Comparison of ENCODE assay signal across 1 cellular context in genomic region chr7:65750511-65751344, GRCh38.
TF ChIP-seq lines count a peak whose summit lies in the region.

No MANE protein-coding gene starts in this region.

TF ChIP-seq in SK-N-SH, 30 proteins besides CTCF, POLR2A, EP300 and RAD21 (continued from another document):
- TF ChIP-seq REST (IDR thresholded peaks at IDR 0.05; ENCODE audit: low read depth, low read length) (peak; percentile 3; the same call in 1 of the 2 replicates), FOXJ3 (CRISPR knock-in tag; IDR thresholded peaks at IDR 0.05) (no peak; the same call in 1 of the 2 replicates), MAX (IDR thresholded peaks at IDR 0.05; ENCODE audit: low read depth) (peak; percentile 90), FOXM1 (IDR thresholded peaks at IDR 0.05; ENCODE audit: low read depth) (no peak), FOSL2 (IDR thresholded peaks at IDR 0.05; ENCODE audit: borderline replicate concordance, low read depth) (peak; percentile 15; the same call in 1 of the 2 replicates), TAF1 (IDR thresholded peaks at IDR 0.05; ENCODE audit: borderline replicate concordance, low read depth, low read length) (peak; percentile 81), JUND (IDR thresholded peaks at IDR 0.05) (no peak), POLR2AphosphoS5 (IDR thresholded peaks at IDR 0.05; ENCODE audit: low read depth, low read length) (peak; percentile 94), SIN3A (IDR thresholded peaks at IDR 0.05; ENCODE audit: borderline replicate concordance, low read depth, low read length) (no peak), PBX3 (IDR thresholded peaks at IDR 0.05) (peak; percentile 6; the same call in 1 of the 2 replicates), IRF3 (IDR thresholded peaks at IDR 0.05; ENCODE audit: low read depth, low read length) (no peak), RFX5 (IDR thresholded peaks at IDR 0.05; ENCODE audit: low read length) (peak; percentile 56; the same call in 1 of the 2 replicates)
